In genomic region chr17:79667746-79668145, GRCh38 we compare ENCODE assay signal across 22 cellular contexts. TPM values are rescaled to one million over a fixed set of nuclear protein-coding genes. Genes with fewer than 3 reads are reported as not detected.
"Had no signal": no experiment of that assay in that cellular context is flagged by ENCODE, and none has a peak within 500 bp of the region (broad histone marks: within the 10 kb centered on the region; RNA-seq: fewer than 3 reads in every experiment).

No MANE protein-coding gene starts in this region.

- FAIRE-seq: small intestine had no signal

- H3K36me3 ChIP-seq: gastrocnemius medialis, heart left ventricle, upper lobe of left lung had no signal

- H3K27ac ChIP-seq: gastrocnemius medialis, heart left ventricle, psoas muscle, testis, upper lobe of left lung had no signal

- H3K4me1 ChIP-seq: gastrocnemius medialis, psoas muscle, testis had no signal

- DNase-seq: activated CD4-positive, alpha-beta T cell treated with anti-CD3 and anti-CD28 coated beads, Interleukin-2, amount 50 U/mL, for 4 hours; activated naive CD4-positive, alpha-beta T cell; activated naive CD8-positive, alpha-beta T cell treated with anti-CD3 and anti-CD28 coated beads for 36 hours; activated T-cell treated with anti-CD3 and anti-CD28 coated beads for 4 hours; amniotic stem cell; effector CD4-positive, alpha-beta T cell; gastrocnemius medialis; heart left ventricle; kidney glomerular epithelial cell; psoas muscle; small intestine; stimulated activated CD4-positive, alpha-beta T cell treated with anti-CD3 and anti-CD28 coated beads, Interleukin-4, amount 100 ng/mL, for 1 hour; stimulated activated naive CD8-positive, alpha-beta T cell treated with anti-CD3 and anti-CD28 coated beads, Interleukin-15, amount 100 ng/mL, for 72 hours; T-helper 1 cell; T1000; testis; upper lobe of left lung had no signal

- H3K9me3 ChIP-seq: gastrocnemius medialis, psoas muscle, testis had no signal

- H3K27me3 ChIP-seq: testis, upper lobe of left lung had no signal

- ATAC-seq: esophagus mucosa; gastrocnemius medialis; heart left ventricle; psoas muscle; right cardiac atrium; stimulated activated naive CD8-positive, alpha-beta T cell treated with anti-CD3 and anti-CD28 coated beads, Interleukin-15, amount 100 ng/mL, for 72 hours had no signal

- H3K4me3 ChIP-seq: gastrocnemius medialis, heart left ventricle, psoas muscle, testis, upper lobe of left lung had no signal

RNA-seq across cellular contexts. Expression of gene RBFOX3, which starts 56.9 kb away (rescaled TPM):
- total RNA-seq: activated naive CD8-positive, alpha-beta T cell treated with anti-CD3 and anti-CD28 coated beads for 36 hours; activated T-helper 1 cell treated with anti-CD3 and anti-CD28 coated beads, Interleukin-12 subunit alpha, Interleukin-12 subunit beta, Interleukin-2, Interleukin-4 antibody, amounts not matched to agents 30 ng/mL and 10 ng/mL and 1 ng/mL, durations not matched to agents 14 hours and 24 hours and 36 hours; gastrocnemius medialis; heart left ventricle; liver; osteocyte; psoas muscle; right cardiac atrium had no signal
- polyA plus RNA-seq: heart left ventricle had no signal
